Comparison of ENCODE assay signal across 10 cellular contexts in the genomic region with DNA sequence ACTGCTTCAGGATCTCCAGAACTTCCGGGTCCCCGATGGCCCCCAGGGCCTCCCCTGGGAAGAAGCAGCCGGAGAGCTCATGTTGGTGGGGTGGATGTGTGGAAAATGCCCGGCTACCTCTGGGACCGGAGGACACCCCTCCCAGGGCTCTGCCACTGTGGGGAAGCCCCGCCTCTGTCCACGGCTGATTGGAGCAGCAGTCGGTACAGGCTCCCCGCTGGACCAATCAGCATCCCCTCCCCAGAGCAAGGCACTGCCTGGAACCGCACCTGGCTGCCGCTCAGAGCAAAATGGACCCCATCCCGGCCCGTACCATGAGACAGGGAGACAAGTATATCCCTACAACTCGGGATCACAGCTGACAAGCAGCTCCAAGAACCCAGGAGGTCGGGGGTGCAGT. TPM values are rescaled to one million over a fixed set of nuclear protein-coding genes. Genes with fewer than 3 reads are reported as not detected.
DNase-seq lines count a peak whose midpoint lies in the region; ATAC-seq, FAIRE-seq and TF ChIP-seq lines count a peak whose summit lies in the region.
"Had no signal": no experiment of that assay in that cellular context is flagged by ENCODE, and none has a peak within 500 bp of the region (broad histone marks: within the 10 kb centered on the region; RNA-seq: fewer than 3 reads in every experiment).

No MANE protein-coding gene starts in this region.

- no peak for FAIRE-seq in RCC 7860 (lab: Jason Lieb, UNC)

- H3K9me3 ChIP-seq in CD4-positive, alpha-beta memory T cell (ENCODE audit: control insufficient read depth in 1 of 2, low read length in 2 of 2): no peaks in the 10 kb centered on the region

- peak in 3 of 5 donors; percentile 16 to 32 (median 21) for DNase-seq in CD4-positive, alpha-beta memory T cell
- DNase-seq in activated naive CD8-positive, alpha-beta T cell treated with anti-CD3 and anti-CD28 coated beads for 36 hours: peak; percentile 45
- DNase-seq in middle frontal gyrus (ENCODE audit: extremely low spot score, low spot score) (peak; percentile 56), RCC 7860 (ENCODE audit: low spot score) (no peak), MCF 10A (ENCODE audit: unreplicated experiment) (no peak)
- DNase-seq: natural killer cell had no signal

- H3K79me2 ChIP-seq in KMS-11 (ENCODE audit: insufficient read depth, low read depth): peaks cover 23% of the 10 kb centered on the region

- no peak overlapping the region for H3K9ac ChIP-seq in KMS-11

- BruUV-seq in MCF 10A (replicated peaks; lab: Mats Ljungman, UMichigan): no TSS peak

- peaks cover 4 to 17% (median 9%) of the 10 kb centered on the region in 4 donors for H3K4me1 Mint-ChIP-seq in CD4-positive, alpha-beta memory T cell
- peaks cover 15% of the 10 kb centered on the region for H3K4me1 Mint-ChIP-seq in activated naive CD8-positive, alpha-beta T cell treated with anti-CD3 and anti-CD28 coated beads for 36 hours
- H3K4me1 Mint-ChIP-seq in MCF 10A (ENCODE audit: insufficient read depth, unreplicated experiment): peaks cover 7% of the 10 kb centered on the region

- peaks cover 18 to 32% of the 10 kb centered on the region in 2 donors for H3K36me3 Mint-ChIP-seq in CD4-positive, alpha-beta memory T cell
- peaks cover 15% of the 10 kb centered on the region for H3K36me3 Mint-ChIP-seq in activated naive CD8-positive, alpha-beta T cell treated with anti-CD3 and anti-CD28 coated beads for 36 hours
- peaks cover 38% of the 10 kb centered on the region for H3K36me3 Mint-ChIP-seq in MCF 10A (ENCODE audit: insufficient read depth, unreplicated experiment)
- H3K36me3 Mint-ChIP-seq: natural killer cell had no signal

- H3K36me3 ChIP-seq in CD4-positive, alpha-beta memory T cell (ENCODE audit: insufficient read depth, low read length): peaks cover 22% of the 10 kb centered on the region
- H3K36me3 ChIP-seq in KMS-11 (ENCODE audit: insufficient read depth): no peaks in the 10 kb centered on the region

- intact Hi-C loops in CD4-positive, alpha-beta memory T cell (cut with micrococcal nuclease): no loop called here
- intact Hi-C loops in MCF 10A (cut with micrococcal nuclease): no loop called here

- POLR2A ChIA-PET in CD4-positive, alpha-beta memory T cell (lab: Charles Lee; ENCODE audit: partially characterized antibody): no interaction called here
- POLR2A ChIA-PET in MCF 10A (lab: Yijun Ruan, JAX): no interaction called here

- H4K20me1 ChIP-seq in KMS-11 (ENCODE audit: insufficient read depth): no peaks in the 10 kb centered on the region

- no peak overlapping the region for H2AFZ ChIP-seq in KMS-11 (ENCODE audit: low read depth)

- peaks cover 0 to 2% (median 0%) of the 10 kb centered on the region in 8 donors for H3K9me3 Mint-ChIP-seq in CD4-positive, alpha-beta memory T cell
- H3K9me3 Mint-ChIP-seq in activated naive CD8-positive, alpha-beta T cell treated with anti-CD3 and anti-CD28 coated beads for 36 hours: no peaks in the 10 kb centered on the region
- H3K9me3 Mint-ChIP-seq in MCF 10A (ENCODE audit: unreplicated experiment): no peaks in the 10 kb centered on the region
- H3K9me3 Mint-ChIP-seq: activated naive CD4-positive, alpha-beta T cell treated with anti-CD3 and anti-CD28 coated beads, Interleukin-2, amount 50 U/mL, for 24 hours; natural killer cell had no signal

- H3K27me3 ChIP-seq in CD4-positive, alpha-beta memory T cell (ENCODE audit: insufficient read depth, low read length): no peaks in the 10 kb centered on the region
- H3K27me3 ChIP-seq in KMS-11 (ENCODE audit: insufficient read depth, low read depth): no peaks in the 10 kb centered on the region

- H3K27me3 Mint-ChIP-seq in CD4-positive, alpha-beta memory T cell: no peaks in the 10 kb centered on the region
- H3K27me3 Mint-ChIP-seq in activated naive CD8-positive, alpha-beta T cell treated with anti-CD3 and anti-CD28 coated beads for 36 hours: no peaks in the 10 kb centered on the region
- no peaks in the 10 kb centered on the region for H3K27me3 Mint-ChIP-seq in MCF 10A (ENCODE audit: insufficient read depth, unreplicated experiment)
- H3K27me3 Mint-ChIP-seq: activated naive CD4-positive, alpha-beta T cell treated with anti-CD3 and anti-CD28 coated beads, Interleukin-2, amount 50 U/mL, for 24 hours had no signal

- H3K4me3 ChIP-seq in CD4-positive, alpha-beta memory T cell (ENCODE audit: low read length in 2 of 2): no peak overlapping the region
- H3K4me3 ChIP-seq in KMS-11 (IDR thresholded peaks at IDR 0.05; ENCODE audit: insufficient read depth, low read depth, low read length): no peak overlapping the region

- ATAC-seq in GM19397 (IDR thresholded peaks at IDR 0.05; ENCODE audit: unreplicated experiment) (no peak), HG03469 (IDR thresholded peaks at IDR 0.05; ENCODE audit: unreplicated experiment) (no peak)

- CTCF ChIA-PET in CD4-positive, alpha-beta memory T cell (lab: Charles Lee; ENCODE audit: partially characterized antibody): interaction anchor here (0.5 to 1.5 kb wide), 4 partner anchors 9 to 63 kb away, joined by 3 to 12 read pairs (median 4); no protein-coding TSS in a partner anchor
- CTCF ChIA-PET in MCF 10A (lab: Yijun Ruan, JAX): interaction anchor here (0.6 to 2.0 kb wide), 4 partner anchors 10 to 192 kb away, joined by 4 to 6 read pairs (median 4); no protein-coding TSS in a partner anchor

- H3K4me3 Mint-ChIP-seq in CD4-positive, alpha-beta memory T cell: peak overlapping the region in 3 of 8 donors; percentile 32 to 51 (median 41)
- H3K4me3 Mint-ChIP-seq in activated naive CD8-positive, alpha-beta T cell treated with anti-CD3 and anti-CD28 coated beads for 36 hours: peak overlapping the region; percentile 0
- no peak overlapping the region for H3K4me3 Mint-ChIP-seq in MCF 10A (ENCODE audit: unreplicated experiment)
- H3K4me3 Mint-ChIP-seq: natural killer cell had no signal

- TF ChIP-seq CTCF in KMS-11 (conservative IDR thresholded peaks at IDR 0.05; ENCODE audit: low read depth, low read length): no peak
- no peak for TF ChIP-seq CTCF in MCF 10A (IDR thresholded peaks at IDR 0.05; ENCODE audit: unreplicated experiment)

- H3K4me2 ChIP-seq in KMS-11: peak overlapping the region; percentile 36; the same call in 1 of the 2 replicates

- peak overlapping the region in 1 of 7 donors; percentile 57 for H3K27ac Mint-ChIP-seq in CD4-positive, alpha-beta memory T cell
- no peak overlapping the region for H3K27ac Mint-ChIP-seq in activated naive CD8-positive, alpha-beta T cell treated with anti-CD3 and anti-CD28 coated beads for 36 hours
- no peak overlapping the region for H3K27ac Mint-ChIP-seq in MCF 10A (ENCODE audit: low read depth, unreplicated experiment)
- H3K27ac Mint-ChIP-seq: activated naive CD4-positive, alpha-beta T cell treated with anti-CD3 and anti-CD28 coated beads, Interleukin-2, amount 50 U/mL, for 24 hours; natural killer cell had no signal

- peaks cover 14% of the 10 kb centered on the region for H3K4me1 ChIP-seq in CD4-positive, alpha-beta memory T cell (ENCODE audit: insufficient read depth, low read length)
- H3K4me1 ChIP-seq in KMS-11 (ENCODE audit: low read depth, poor library complexity, severe bottlenecking): peaks cover 3% of the 10 kb centered on the region

- H3K27ac ChIP-seq in CD4-positive, alpha-beta memory T cell (ENCODE audit: low read depth, low read length): no peak overlapping the region
- peak overlapping the region; percentile 33; the same call in 1 of the 2 replicates for H3K27ac ChIP-seq in KMS-11

RNA-seq across cellular contexts. Expression of a gene that starts 6.4 kb away (rescaled TPM):
- 1 to 10 TPM; 8.3 TPM for total RNA-seq in CD4-positive, alpha-beta memory T cell
- 10 to 100 TPM in 1 of 2 donors, 1 to 10 TPM in 1; 3.1 to 13.0 TPM for polyA plus RNA-seq in CD4-positive, alpha-beta memory T cell
- 10 to 100 TPM; 17.2 to 18.3 TPM for total RNA-seq in activated naive CD8-positive, alpha-beta T cell treated with anti-CD3 and anti-CD28 coated beads for 36 hours
- total RNA-seq in MCF 10A (2022): 14.9 and 16.3 TPM in 2 replicates

RNA-seq across cellular contexts. Expression of a gene that starts 10.8 kb away (rescaled TPM):
- not detected for total RNA-seq in CD4-positive, alpha-beta memory T cell
- polyA plus RNA-seq in CD4-positive, alpha-beta memory T cell: not detected
- total RNA-seq in activated naive CD8-positive, alpha-beta T cell treated with anti-CD3 and anti-CD28 coated beads for 36 hours: not detected
- not detected in 2 replicates for total RNA-seq in MCF 10A (2022)
- total RNA-seq: natural killer cell had no signal

RNA-seq across cellular contexts. Expression of a gene that starts 12.1 kb away (rescaled TPM):
- 10 to 100 TPM; 73.3 to 73.7 TPM for total RNA-seq in CD4-positive, alpha-beta memory T cell
- 10 to 100 TPM in 1 of 2 donors, 1 to 10 TPM in 1; 7.1 to 16.0 TPM for polyA plus RNA-seq in CD4-positive, alpha-beta memory T cell
- 10 to 100 TPM; 32.6 to 39.6 TPM for total RNA-seq in activated naive CD8-positive, alpha-beta T cell treated with anti-CD3 and anti-CD28 coated beads for 36 hours
- 46.4 and 48.9 TPM in 2 replicates for total RNA-seq in MCF 10A (2022)

RNA-seq across cellular contexts. Expression of a gene that starts 13.7 kb away (rescaled TPM):
- not detected for total RNA-seq in CD4-positive, alpha-beta memory T cell
- not detected for polyA plus RNA-seq in CD4-positive, alpha-beta memory T cell
- total RNA-seq in activated naive CD8-positive, alpha-beta T cell treated with anti-CD3 and anti-CD28 coated beads for 36 hours: 1 to 10 TPM; 2.2 to 2.5 TPM
- not detected in 2 replicates for total RNA-seq in MCF 10A (2022)

RNA-seq across cellular contexts. Expression of a gene that starts 44.9 kb away (rescaled TPM):
- total RNA-seq in CD4-positive, alpha-beta memory T cell: 10 to 100 TPM in 1 of 2 experiments, 1 to 10 TPM in 1; 8.1 to 10.6 TPM
- under 1 TPM in 1 of 2 donors, not detected in 1; 0.55 TPM for polyA plus RNA-seq in CD4-positive, alpha-beta memory T cell
- total RNA-seq in activated naive CD8-positive, alpha-beta T cell treated with anti-CD3 and anti-CD28 coated beads for 36 hours: 1 to 10 TPM; 1.2 to 2.2 TPM
- total RNA-seq in MCF 10A (2022): 0.49 and 1.0 TPM in 2 replicates

Comparison
In these comparisons a context has a peak if more than half of its experiments do, and no peak if none do; other contexts are left out.
1. DNase-seq: peak in CD4-positive, alpha-beta memory T cell (3 of 5), activated naive CD8-positive, alpha-beta T cell treated with anti-CD3 and anti-CD28 coated beads for 36 hours (single experiment) and middle frontal gyrus (single experiment); none in RCC 7860 (single experiment) and MCF 10A (single experiment).